ENCODE assay signal across 30 cellular contexts in genomic region chr10:17123961-17124360, GRCh38. TPM values are rescaled to one million over a fixed set of nuclear protein-coding genes. Genes with fewer than 3 reads are reported as not detected.
DNase-seq lines count a peak whose midpoint lies in the region; ATAC-seq, FAIRE-seq and TF ChIP-seq lines count a peak whose summit lies in the region.
"Had no signal": no experiment of that assay in that cellular context is flagged by ENCODE, and none has a peak within 500 bp of the region (broad histone marks: within the 10 kb centered on the region; RNA-seq: fewer than 3 reads in every experiment).

No MANE protein-coding gene starts in this region.

- intact Hi-C loops in Caco-2 (cut with micrococcal nuclease; ENCODE audit: unreplicated experiment) = loop anchor here (1.0 to 2.0 kb wide), 3 partner anchors 9 to 107 kb away; no protein-coding TSS in a partner anchor

- TF ChIP-seq CTCF in Caco-2 (IDR thresholded peaks at IDR 0.05; ENCODE audit: insufficient read depth in 1 of 2, low read depth in 1 of 2, low read length in 1 of 2, severe bottlenecking in 1 of 2, unreplicated experiment in 1 of 2) (no peak), astrocyte (IDR thresholded peaks at IDR 0.05; ENCODE audit: insufficient read depth, low read depth, low read length) (no peak), nephron progenitor cell (IDR thresholded peaks at IDR 0.05) (no peak), endothelial cell (IDR thresholded peaks at IDR 0.05; ENCODE audit: unreplicated experiment) (no peak)

- no peaks in the 10 kb centered on the region for H3K79me2 ChIP-seq in astrocyte (ENCODE audit: insufficient read depth, low read length)

- H3K27ac ChIP-seq in HUES48 (ENCODE audit: low read depth, low read length) (peak overlapping the region; percentile 61), astrocyte (ENCODE audit: low read depth, low read length) (peak overlapping the region; percentile 83)
- H3K27ac ChIP-seq: ascending aorta, C4-2B, skin epidermis, upper lobe of left lung had no signal

- H3K27ac Mint-ChIP-seq in Caco-2 (ENCODE audit: unreplicated experiment) (peak overlapping the region; percentile 44), astrocyte (ENCODE audit: unreplicated experiment) (no peak overlapping the region), nephron progenitor cell (peak overlapping the region; percentile 14), endothelial cell (ENCODE audit: unreplicated experiment) (no peak overlapping the region)
- H3K27ac Mint-ChIP-seq: activated B cell treated with CpG ODN at 0.5 μM for 24 hours; effector memory CD8-positive, alpha-beta T cell; naive B cell had no signal

- ATAC-seq in HG03520 (IDR thresholded peaks at IDR 0.05; ENCODE audit: unreplicated experiment) = no peak
- ATAC-seq: activated T-cell treated with anti-CD3 and anti-CD28 coated beads, Interleukin-2, amount 50 U/mL, for 4 hours; effector memory CD8-positive, alpha-beta T cell had no signal

- DNase-seq in Caco-2 (peak; percentile 88 to 91), astrocyte (ENCODE audit: low read depth) (no peak), nephron progenitor cell (no peak), NCI-H1930 (lab: John Stamatoyannopoulos, UW) (no peak), kidney tubule cell (ENCODE audit: low spot score) (no peak), endothelial cell (ENCODE audit: low spot score) (no peak)
- DNase-seq: activated B cell treated with CpG ODN at 0.5 μM for 24 hours; activated CD4-positive, alpha-beta T cell treated with anti-CD3 and anti-CD28 coated beads, Interleukin-2, amount 50 U/mL, for 1 hour; activated T-cell treated with anti-CD3 and anti-CD28 coated beads, Interleukin-2, amount 50 U/mL, for 4 hours; cortex of kidney; DMS79; effector memory CD8-positive, alpha-beta T cell; GDM1; GOT3; Kasumi-1; naive B cell; NCI-H1417 treated with DMSO at 0.1 percent for 48 hours; NCI-H2081 treated with DMSO at 0.1 percent for 48 hours; NCI-H226; NCI-H748 treated with DMSO at 0.1 percent for 48 hours; nucleus accumbens; SIG-M5; stimulated activated naive CD4-positive, alpha-beta T cell; upper lobe of left lung had no signal

- POLR2A ChIA-PET in Caco-2 (lab: Charles Lee) = interaction anchor here (0.6 kb wide), 1 partner anchor 49 kb away, joined by 3 read pairs; no protein-coding TSS in a partner anchor

- H3K9me3 Mint-ChIP-seq in Caco-2 (ENCODE audit: unreplicated experiment) (no peaks in the 10 kb centered on the region), astrocyte (ENCODE audit: unreplicated experiment) (no peaks in the 10 kb centered on the region), nephron progenitor cell (no peaks in the 10 kb centered on the region), endothelial cell (ENCODE audit: unreplicated experiment) (no peaks in the 10 kb centered on the region)
- H3K9me3 Mint-ChIP-seq: activated B cell treated with CpG ODN at 0.5 μM for 24 hours; activated T-cell treated with anti-CD3 and anti-CD28 coated beads, Interleukin-2, amount 50 U/mL, for 4 hours; effector memory CD8-positive, alpha-beta T cell; mesothelial cell of epicardium; naive B cell had no signal

- H3K4me3 ChIP-seq in Caco-2 (ENCODE audit: low read depth, low read length) (no peak overlapping the region), HUES48 (ENCODE audit: low read depth, low read length) (no peak overlapping the region), astrocyte (ENCODE audit: insufficient read depth, low read depth, low read length) (no peak overlapping the region)
- H3K4me3 ChIP-seq: ascending aorta, skin epidermis, upper lobe of left lung had no signal

- H2AFZ ChIP-seq in astrocyte (ENCODE audit: low read depth, low read length) = no peak overlapping the region

- no peaks in the 10 kb centered on the region for H3K36me3 ChIP-seq in Caco-2 (ENCODE audit: control insufficient read depth, insufficient read depth, low read length)
- H3K36me3 ChIP-seq in HUES48 (ENCODE audit: control insufficient read depth, insufficient read depth, low read length) = no peaks in the 10 kb centered on the region
- H3K36me3 ChIP-seq in astrocyte (ENCODE audit: insufficient read depth, low read length) = no peaks in the 10 kb centered on the region
- H3K36me3 ChIP-seq: ascending aorta, upper lobe of left lung had no signal

- H3K9ac ChIP-seq in HUES48 (ENCODE audit: low read depth, low read length) = no peak overlapping the region
- H3K9ac ChIP-seq in astrocyte (ENCODE audit: low read length) = peak overlapping the region; percentile 36

- no peaks in the 10 kb centered on the region for H3K27me3 ChIP-seq in Caco-2 (replicated peaks; ENCODE audit: control insufficient read depth, insufficient read depth, low read length)
- no peaks in the 10 kb centered on the region for H3K27me3 ChIP-seq in HUES48 (ENCODE audit: control insufficient read depth, insufficient read depth, low read length)
- H3K27me3 ChIP-seq in astrocyte (ENCODE audit: insufficient read depth, low read length) = no peaks in the 10 kb centered on the region
- H3K27me3 ChIP-seq: ascending aorta, upper lobe of left lung had no signal

- H3K4me1 ChIP-seq in Caco-2 (peaks cover 76% of the 10 kb centered on the region), HUES48 (ENCODE audit: control insufficient read depth, insufficient read depth, low read length) (peaks cover 14% of the 10 kb centered on the region; the same call in 1 of the 2 replicates), astrocyte (ENCODE audit: insufficient read depth, low read length) (peaks cover 14% of the 10 kb centered on the region)
- H3K4me1 ChIP-seq: ascending aorta, upper lobe of left lung had no signal

- peak overlapping the region; percentile 63 for H3K4me2 ChIP-seq in astrocyte (ENCODE audit: low read length)

- no TSS peak for BruUV-seq in Caco-2 (replicated peaks; lab: Mats Ljungman, UMichigan)

- H3K36me3 Mint-ChIP-seq in Caco-2 (ENCODE audit: insufficient read depth, unreplicated experiment) (peaks cover 6% of the 10 kb centered on the region), astrocyte (ENCODE audit: low read depth, unreplicated experiment) (no peaks in the 10 kb centered on the region), nephron progenitor cell (ENCODE audit: low read depth) (no peaks in the 10 kb centered on the region), endothelial cell (ENCODE audit: low read depth, unreplicated experiment) (no peaks in the 10 kb centered on the region)
- H3K36me3 Mint-ChIP-seq: mesothelial cell of epicardium had no signal

- CTCF ChIA-PET in Caco-2 (lab: Charles Lee) = no interaction called here

- H3K9me3 ChIP-seq in Caco-2 = no peaks in the 10 kb centered on the region
- H3K9me3 ChIP-seq in HUES48 (ENCODE audit: control insufficient read depth, insufficient read depth, low read length) = no peaks in the 10 kb centered on the region
- no peaks in the 10 kb centered on the region for H3K9me3 ChIP-seq in astrocyte (ENCODE audit: insufficient read depth, low read depth, low read length)
- H3K9me3 ChIP-seq: ascending aorta, upper lobe of left lung had no signal

- H3K4me3 Mint-ChIP-seq in Caco-2 (ENCODE audit: unreplicated experiment) = peak overlapping the region; percentile 51
- no peak overlapping the region for H3K4me3 Mint-ChIP-seq in astrocyte (ENCODE audit: unreplicated experiment)
- no peak overlapping the region for H3K4me3 Mint-ChIP-seq in nephron progenitor cell
- H3K4me3 Mint-ChIP-seq in endothelial cell (ENCODE audit: unreplicated experiment) = no peak overlapping the region
- H3K4me3 Mint-ChIP-seq: activated B cell treated with CpG ODN at 0.5 μM for 24 hours; activated T-cell treated with anti-CD3 and anti-CD28 coated beads, Interleukin-2, amount 50 U/mL, for 4 hours; effector memory CD8-positive, alpha-beta T cell; mesothelial cell of epicardium; naive B cell had no signal

- H3K4me1 Mint-ChIP-seq in Caco-2 (ENCODE audit: low read depth, unreplicated experiment) (peaks cover 70% of the 10 kb centered on the region), astrocyte (ENCODE audit: low read depth, unreplicated experiment) (peaks cover 27% of the 10 kb centered on the region), nephron progenitor cell (peaks cover 22% of the 10 kb centered on the region), endothelial cell (ENCODE audit: unreplicated experiment) (no peaks in the 10 kb centered on the region)
- H3K4me1 Mint-ChIP-seq: activated B cell treated with CpG ODN at 0.5 μM for 24 hours, naive B cell had no signal

- no peaks in the 10 kb centered on the region for H4K20me1 ChIP-seq in astrocyte (ENCODE audit: insufficient read depth, low read length)

- no peak for FAIRE-seq in astrocyte (lab: Jason Lieb, UNC)

- H3K27me3 Mint-ChIP-seq in Caco-2 (ENCODE audit: insufficient read depth, unreplicated experiment) (no peaks in the 10 kb centered on the region), astrocyte (ENCODE audit: low read depth, unreplicated experiment) (no peaks in the 10 kb centered on the region), nephron progenitor cell (ENCODE audit: low read depth, poor library complexity) (peaks cover 4% of the 10 kb centered on the region), endothelial cell (ENCODE audit: unreplicated experiment) (peaks cover 3% of the 10 kb centered on the region)
- H3K27me3 Mint-ChIP-seq: activated B cell treated with CpG ODN at 0.5 μM for 24 hours; effector memory CD8-positive, alpha-beta T cell; naive B cell had no signal

RNA-seq across cellular contexts. Expression of gene CUBN, which starts 5.7 kb away (rescaled TPM):
- total RNA-seq in Caco-2 (2022) (4.6 and 4.8 TPM in 2 replicates), astrocyte (2.7 and 3.5 TPM in 2 replicates), endothelial cell (ENCODE audit: unreplicated experiment) (8.8 TPM)

Comparison
In these comparisons a context has a peak if more than half of its experiments do, and no peak if none do; other contexts are left out.
1. DNase-seq: peak in Caco-2 (2 of 2); none in astrocyte (single experiment), nephron progenitor cell (single experiment), NCI-H1930 (0 of 2), kidney tubule cell (single experiment) and endothelial cell (single experiment).
2. H3K27ac Mint-ChIP-seq: peak in Caco-2 (single experiment) and nephron progenitor cell (single experiment); none in astrocyte (single experiment) and endothelial cell (single experiment).